8 cellular contexts compared by ENCODE assay signal in genomic region chr1:164559342-164560070, GRCh38. TPM values are rescaled to one million over a fixed set of nuclear protein-coding genes. Genes with fewer than 3 reads are reported as not detected.
A peak's percentile ranks its signal among the peaks of the same experiment; 100 is the strongest.
DNase-seq lines count a peak whose midpoint lies in the region; ATAC-seq and TF ChIP-seq lines count a peak whose summit lies in the region.

No MANE protein-coding gene starts in this region.

- H3K9me3 Mint-ChIP-seq in activated naive CD4-positive, alpha-beta T cell treated with anti-CD3 and anti-CD28 coated beads for 36 hours: no peaks in the 10 kb centered on the region
- H3K9me3 Mint-ChIP-seq in endodermal cell: no peaks in the 10 kb centered on the region
- H3K9me3 Mint-ChIP-seq in type B pancreatic cell: no peaks in the 10 kb centered on the region

- H3K36me3 ChIP-seq in endodermal cell (ENCODE audit: control insufficient read depth, insufficient read depth, low read length): no peaks in the 10 kb centered on the region
- no peaks in the 10 kb centered on the region for H3K36me3 ChIP-seq in mesendoderm (ENCODE audit: control insufficient read depth, insufficient read depth, low read length)

- H3K4me1 ChIP-seq in endodermal cell (ENCODE audit: control insufficient read depth, insufficient read depth, low read length) (peaks cover 6% of the 10 kb centered on the region), mesendoderm (ENCODE audit: control insufficient read depth, low read depth, low read length) (peaks cover 3% of the 10 kb centered on the region)

- H3K4me2 ChIP-seq in mesendoderm (ENCODE audit: low read length): peak overlapping the region; percentile 80

- H4K8ac ChIP-seq in mesendoderm (ENCODE audit: low read depth, low read length): peak overlapping the region; percentile 65

- no peaks in the 10 kb centered on the region for H3K36me3 Mint-ChIP-seq in activated naive CD4-positive, alpha-beta T cell treated with anti-CD3 and anti-CD28 coated beads for 36 hours (ENCODE audit: low read depth)
- H3K36me3 Mint-ChIP-seq in endodermal cell (ENCODE audit: low read depth): no peaks in the 10 kb centered on the region
- H3K36me3 Mint-ChIP-seq in type B pancreatic cell: peaks cover 22% of the 10 kb centered on the region

- H3K4me3 ChIP-seq in endodermal cell (ENCODE audit: low read length) (peak overlapping the region; percentile 94), mesendoderm (ENCODE audit: low read length) (peak overlapping the region; percentile 84)

- H3K27ac ChIP-seq in endodermal cell (ENCODE audit: low read depth, low read length) (peak overlapping the region; percentile 87), mesendoderm (ENCODE audit: low read depth, low read length) (peak overlapping the region; percentile 90)

- peak overlapping the region; percentile 39 for H3K18ac ChIP-seq in mesendoderm (ENCODE audit: low read length)

- H3K4ac ChIP-seq in mesendoderm (ENCODE audit: low read depth, low read length): peak overlapping the region; percentile 26

- peak overlapping the region; percentile 45 for H2BK15ac ChIP-seq in mesendoderm (replicated peaks; ENCODE audit: low read depth)

- H4K5ac ChIP-seq in mesendoderm (ENCODE audit: low read length): no peak overlapping the region

- peaks cover 15% of the 10 kb centered on the region for H3K79me2 ChIP-seq in mesendoderm (ENCODE audit: control insufficient read depth, insufficient read depth, low read length)

- no peak overlapping the region for H3K27ac Mint-ChIP-seq in activated naive CD4-positive, alpha-beta T cell treated with anti-CD3 and anti-CD28 coated beads for 36 hours
- H3K27ac Mint-ChIP-seq in endodermal cell: peak overlapping the region; percentile 89
- peak overlapping the region; percentile 89 for H3K27ac Mint-ChIP-seq in type B pancreatic cell

- H3K56ac ChIP-seq in mesendoderm (ENCODE audit: low read length): peak overlapping the region; percentile 91

- peaks cover 7% of the 10 kb centered on the region for H3K4me1 Mint-ChIP-seq in activated naive CD4-positive, alpha-beta T cell treated with anti-CD3 and anti-CD28 coated beads for 36 hours (ENCODE audit: low read depth)
- H3K4me1 Mint-ChIP-seq in endodermal cell: peaks cover 35% of the 10 kb centered on the region
- H3K4me1 Mint-ChIP-seq in type B pancreatic cell (ENCODE audit: unreplicated experiment): peaks cover 21% of the 10 kb centered on the region

- intact Hi-C loops in activated naive CD4-positive, alpha-beta T cell treated with anti-CD3 and anti-CD28 coated beads for 36 hours (cut with micrococcal nuclease): no loop called here

- peaks cover 3% of the 10 kb centered on the region for H3K79me1 ChIP-seq in mesendoderm (ENCODE audit: low read length)

- H3K9me3 ChIP-seq in endodermal cell (ENCODE audit: control insufficient read depth, low read length): no peaks in the 10 kb centered on the region

- peak overlapping the region; percentile 66 for H3K9ac ChIP-seq in endodermal cell (ENCODE audit: extremely low read depth, low read length, poor library complexity, severe bottlenecking)
- H3K9ac ChIP-seq in mesendoderm (ENCODE audit: low read length): peak overlapping the region; percentile 83

- CTCF ChIA-PET in activated naive CD4-positive, alpha-beta T cell treated with anti-CD3 and anti-CD28 coated beads for 36 hours (lab: Charles Lee): no interaction called here

- no peak overlapping the region for H2BK5ac ChIP-seq in mesendoderm (ENCODE audit: low read length)

- H2AK5ac ChIP-seq in mesendoderm (ENCODE audit: low read length): no peak overlapping the region

- ATAC-seq in GM21360 (IDR thresholded peaks at IDR 0.05; ENCODE audit: unreplicated experiment): no peak

- H3K27me3 ChIP-seq in endodermal cell (ENCODE audit: control insufficient read depth, insufficient read depth, low read length, poor library complexity, severe bottlenecking): no peaks in the 10 kb centered on the region
- H3K27me3 ChIP-seq in mesendoderm (ENCODE audit: insufficient read depth, low read length, poor library complexity): no peaks in the 10 kb centered on the region

- H3K27me3 Mint-ChIP-seq in activated naive CD4-positive, alpha-beta T cell treated with anti-CD3 and anti-CD28 coated beads for 36 hours (ENCODE audit: low read depth): peaks cover 20% of the 10 kb centered on the region
- H3K27me3 Mint-ChIP-seq in endodermal cell (ENCODE audit: insufficient read depth) (no peaks in the 10 kb centered on the region), type B pancreatic cell (no peaks in the 10 kb centered on the region)

- H3K4me3 Mint-ChIP-seq in activated naive CD4-positive, alpha-beta T cell treated with anti-CD3 and anti-CD28 coated beads for 36 hours: peak overlapping the region; percentile 58
- H3K4me3 Mint-ChIP-seq in endodermal cell (peak overlapping the region; percentile 84), type B pancreatic cell (peak overlapping the region; percentile 95)

- H2BK120ac ChIP-seq in mesendoderm (ENCODE audit: low read depth, low read length): peak overlapping the region; percentile 61

- peak; percentile 10 for DNase-seq in activated naive CD4-positive, alpha-beta T cell treated with anti-CD3 and anti-CD28 coated beads for 36 hours
- no peak for DNase-seq in activated naive CD4-positive, alpha-beta T cell treated with anti-CD3 and anti-CD28 coated beads, Interleukin-2, amount 50 U/mL, for 16 hours
- DNase-seq in RKO (ENCODE audit: low spot score) (peak; percentile 8), endodermal cell (peak; percentile 79), mesendoderm (peak; percentile 83), type B pancreatic cell (ENCODE audit: extremely low spot score, unreplicated experiment) (no peak)
- no peak for DNase-seq in effector CD4-positive, alpha-beta T cell

- TF ChIP-seq CTCF in endodermal cell (conservative IDR thresholded peaks at IDR 0.05): no peak
- no peak for TF ChIP-seq CTCF in type B pancreatic cell (conservative IDR thresholded peaks at IDR 0.05)

- WGBS in endodermal cell (ENCODE audit: insufficient coverage in 1 of 2, insufficient read length in 1 of 2), 2 experiments: 0% methylated on average over 2 to 17 of the region's 20 CpGs
- WGBS in mesendoderm (ENCODE audit: extremely low coverage, insufficient coverage, low lambda C conversion rate): no CpG with 5 or more reads among the region's 20 CpGs

- no peak overlapping the region for H3K23ac ChIP-seq in mesendoderm (ENCODE audit: low read length)

RNA-seq across cellular contexts. Expression of gene PBX1, which starts 0.5 kb away (rescaled TPM):
- under 1 TPM; 0.27 to 0.31 TPM for total RNA-seq in activated naive CD4-positive, alpha-beta T cell treated with anti-CD3 and anti-CD28 coated beads for 36 hours
- 10 to 100 TPM; 59.9 to 79.2 TPM for total RNA-seq in endodermal cell
- 99.5 TPM for polyA plus RNA-seq in endodermal cell (2013, experiment 1 of 2)
- polyA plus RNA-seq in endodermal cell (2013, experiment 2 of 2): 96.0 TPM
- 43.0 TPM for polyA plus RNA-seq in mesendoderm (2013, experiment 1 of 2)
- 42.7 TPM for polyA plus RNA-seq in mesendoderm (2013, experiment 2 of 2)
- 257 and 324 TPM in 2 replicates for total RNA-seq in type B pancreatic cell (ENCODE audit: low replicate concordance)

Comparison
In these comparisons a context has a peak if more than half of its experiments do, and no peak if none do; other contexts are left out.
1. DNase-seq: peak in activated naive CD4-positive, alpha-beta T cell treated with anti-CD3 and anti-CD28 coated beads for 36 hours (single experiment), RKO (single experiment), endodermal cell (single experiment) and mesendoderm (single experiment); none in activated naive CD4-positive, alpha-beta T cell treated with anti-CD3 and anti-CD28 coated beads, Interleukin-2, amount 50 U/mL, for 16 hours (single experiment), type B pancreatic cell (single experiment) and effector CD4-positive, alpha-beta T cell (single experiment).
2. RNA of gene PBX1, which starts 0.5 kb away (total RNA-seq): 257 to 324 TPM in type B pancreatic cell and 59.9 to 79.2 TPM in endodermal cell; 0.27 to 0.31 TPM in activated naive CD4-positive, alpha-beta T cell treated with anti-CD3 and anti-CD28 coated beads for 36 hours; every median in the first group is over 10 times any median in the second.
3. Peak in every context shown above with its lines, with median percentiles within 50 percentile points of each other: H3K4me3 Mint-ChIP-seq.